26 cellular contexts compared by ENCODE assay signal in genomic region chrX:76815754-76816153, GRCh38.
"Had no signal": no experiment of that assay in that cellular context is flagged by ENCODE, and none has a peak within 500 bp of the region (broad histone marks: within the 10 kb centered on the region; RNA-seq: fewer than 3 reads in every experiment).

No MANE protein-coding gene starts in this region.

- H3K27me3 ChIP-seq: colonic mucosa, esophagus squamous epithelium, gastrocnemius medialis, heart right ventricle, left lung had no signal

- H3K9me3 ChIP-seq: colonic mucosa, esophagus squamous epithelium, gastrocnemius medialis, heart right ventricle, left lung, lower lobe of right lung, mucosa of descending colon had no signal

- H3K27ac ChIP-seq: colonic mucosa, epithelial cell of prostate, esophagus squamous epithelium, gastrocnemius medialis, heart right ventricle, left lung, lower lobe of right lung had no signal

- DNase-seq: colonic mucosa; cortex of kidney; effector CD8-positive, alpha-beta T cell; effector memory CD8-positive, alpha-beta T cell; endodermal cell; erythroblast; esophagus squamous epithelium; foreskin fibroblast; foreskin melanocyte; gastrocnemius medialis; glutamatergic neuron; head of caudate nucleus; heart right ventricle; hippocampal formation; left cardiac atrium; left lung; left ventricle myocardium superior; lower lobe of right lung; mesenchymal stem cell; mucosa of descending colon; naive B cell had no signal

- FAIRE-seq: endometrium, islet of Langerhans, keratinocyte had no signal

- H3K36me3 ChIP-seq: colonic mucosa, esophagus squamous epithelium, gastrocnemius medialis, heart right ventricle, left lung, lower lobe of right lung had no signal

- ATAC-seq: effector memory CD8-positive, alpha-beta T cell; esophagus mucosa; gastrocnemius medialis; heart right ventricle; left cardiac atrium; left lung; left ventricle myocardium superior; lower lobe of right lung; mucosa of descending colon had no signal

- H3K4me1 ChIP-seq: colonic mucosa, esophagus squamous epithelium, gastrocnemius medialis, heart right ventricle, left lung, lower lobe of right lung had no signal

- H3K4me3 ChIP-seq: colonic mucosa, esophagus squamous epithelium, gastrocnemius medialis, heart right ventricle, left lung, lower lobe of right lung, mucosa of descending colon had no signal
